ENCODE assay signal across 1 cellular context in genomic region chr14:73242274-73242960, GRCh38.
TF ChIP-seq lines count a peak whose summit lies in the region.

No MANE protein-coding gene starts in this region.

TF ChIP-seq in GM23338, 12 proteins besides CTCF, POLR2A, EP300 and RAD21 (continued from another document):
- TF ChIP-seq ZNF462 (CRISPR knock-in tag; IDR thresholded peaks at IDR 0.05) = no peak
- TF ChIP-seq EZH2 (IDR thresholded peaks at IDR 0.05; ENCODE audit: low read depth, unreplicated experiment) = no peak
- no peak for TF ChIP-seq NANOG (IDR thresholded peaks at IDR 0.05; ENCODE audit: borderline replicate concordance)
- TF ChIP-seq ZNF114 (CRISPR knock-in tag; IDR thresholded peaks at IDR 0.05) = no peak
- TF ChIP-seq STAT1 (IDR thresholded peaks at IDR 0.05; ENCODE audit: unreplicated experiment) = no peak
- no peak for TF ChIP-seq POLR2AphosphoS5 (IDR thresholded peaks at IDR 0.05; ENCODE audit: low read depth)
- no peak for TF ChIP-seq ZNF331 (CRISPR knock-in tag; IDR thresholded peaks at IDR 0.05; ENCODE audit: low read depth)
- TF ChIP-seq EZH2phosphoT487 (IDR thresholded peaks at IDR 0.05; ENCODE audit: unreplicated experiment) = no peak
- TF ChIP-seq JUNB (IDR thresholded peaks at IDR 0.05; ENCODE audit: unreplicated experiment) = no peak
TF ChIP-seq in GM23338: peak in this region for 0.
